Comparison of ENCODE assay signal across 17 cellular contexts in the genomic region with DNA sequence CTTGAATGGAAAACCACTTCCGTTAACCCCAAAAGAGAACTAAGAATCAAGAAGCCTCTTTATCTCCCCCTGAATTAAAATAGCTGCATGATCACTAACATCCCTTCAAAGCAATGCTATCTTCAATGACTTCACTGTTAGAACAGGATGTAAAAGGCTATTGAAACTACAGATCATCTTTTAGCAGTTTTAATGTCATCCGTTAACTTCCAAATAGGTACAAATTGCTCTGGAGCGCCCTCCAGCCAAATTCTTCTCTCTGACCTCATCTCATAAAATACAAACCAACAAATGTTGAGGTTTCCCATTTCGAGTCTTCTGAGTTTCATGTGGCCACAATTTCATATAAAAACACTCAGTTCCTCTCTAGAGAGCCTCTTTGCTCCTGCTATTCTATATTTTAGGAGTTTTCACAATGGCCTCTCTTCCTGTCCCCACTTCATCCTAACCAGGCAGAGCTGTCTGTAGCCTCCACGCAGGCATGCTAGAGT. TPM values are rescaled to one million over a fixed set of nuclear protein-coding genes. Genes with fewer than 3 reads are reported as not detected.
DNase-seq lines count a peak whose midpoint lies in the region; ATAC-seq and TF ChIP-seq lines count a peak whose summit lies in the region.
"Had no signal": no experiment of that assay in that cellular context is flagged by ENCODE, and none has a peak within 500 bp of the region (broad histone marks: within the 10 kb centered on the region; RNA-seq: fewer than 3 reads in every experiment).

No MANE protein-coding gene starts in this region.

- H3K9me2 ChIP-seq in PC-9 (ENCODE audit: insufficient read depth) = no peaks in the 10 kb centered on the region

- no peak overlapping the region for H3K4me3 Mint-ChIP-seq in brain

- peak overlapping the region in 3 of 5 experiments; percentile 14 to 70 (median 18) for H3K27ac Mint-ChIP-seq in brain

- peaks cover 12% of the 10 kb centered on the region for H3K36me3 Mint-ChIP-seq in brain

- DNase-seq in A172 (ENCODE audit: low spot score) (peak; percentile 15), upper lobe of right lung (no peak), PC-9 (no peak), left lung (no peak), NCI-H187 (lab: John Stamatoyannopoulos, UW) (no peak)
- DNase-seq: activated CD4-positive, alpha-beta T cell treated with anti-CD3 and anti-CD28 coated beads, Interleukin-2, amount 50 U/mL, for 1 hour; activated effector memory CD4-positive, alpha-beta T cell treated with anti-CD3 and anti-CD28 coated beads, Interleukin-2, amount 50 U/mL, for 16 hours; cerebellar nuclear complex; midbrain; NCI-H2107; stimulated activated CD8-positive, alpha-beta memory T cell treated with anti-CD3 and anti-CD28 coated beads, Interleukin-4, amount 100 ng/mL, for 48 hours; T-helper 1 cell had no signal

- CTCF ChIA-PET in PC-9 (lab: Charles Lee) = no interaction called here

- H2AFZ ChIP-seq in PC-9 = no peak overlapping the region

- ATAC-seq in GM18520 (IDR thresholded peaks at IDR 0.05; ENCODE audit: unreplicated experiment) (peak; percentile 7), HG03565 (IDR thresholded peaks at IDR 0.05; ENCODE audit: unreplicated experiment) (peak; percentile 29), upper lobe of right lung (no peak), left lung (no peak)
- ATAC-seq: esophagus mucosa had no signal

- peaks cover 58% of the 10 kb centered on the region for H3K4me1 Mint-ChIP-seq in brain

- no peaks in the 10 kb centered on the region for H3K4me1 ChIP-seq in upper lobe of right lung
- H3K4me1 ChIP-seq in PC-9 (replicated peaks; ENCODE audit: insufficient read depth) = peaks cover 22% of the 10 kb centered on the region
- no peaks in the 10 kb centered on the region for H3K4me1 ChIP-seq in left lung

- POLR2A ChIA-PET in PC-9 (lab: Charles Lee; ENCODE audit: unreplicated experiment) = no interaction called here

- H3K36me3 ChIP-seq in upper lobe of right lung (no peaks in the 10 kb centered on the region), PC-9 (ENCODE audit: low read depth) (no peaks in the 10 kb centered on the region), left lung (no peaks in the 10 kb centered on the region)

- no TSS peak for BruUV-seq in PC-9 (replicated peaks; lab: Mats Ljungman, UMichigan)

- no peak overlapping the region for H3K4me2 ChIP-seq in PC-9

- no peaks in the 10 kb centered on the region for H3K9me3 Mint-ChIP-seq in brain

- H3K79me2 ChIP-seq in PC-9 (ENCODE audit: low read depth) = no peaks in the 10 kb centered on the region

- H4K20me1 ChIP-seq in PC-9 (ENCODE audit: insufficient read depth) = no peaks in the 10 kb centered on the region

- H3K9me3 ChIP-seq in upper lobe of right lung = no peaks in the 10 kb centered on the region
- no peaks in the 10 kb centered on the region for H3K9me3 ChIP-seq in PC-9 (ENCODE audit: insufficient read depth, low read depth)
- no peaks in the 10 kb centered on the region for H3K9me3 ChIP-seq in left lung

- intact Hi-C loops in upper lobe of right lung (cut with DNase I) (no loop called here), PC-9 (cut with micrococcal nuclease; ENCODE audit: unreplicated experiment) (no loop called here), left lung (cut with DNase I) (no loop called here)

- H3K4me3 ChIP-seq in upper lobe of right lung (no peak overlapping the region), PC-9 (no peak overlapping the region), left lung (no peak overlapping the region)

- no peak overlapping the region for H3K27ac ChIP-seq in upper lobe of right lung
- no peak overlapping the region for H3K27ac ChIP-seq in PC-9
- no peak overlapping the region for H3K27ac ChIP-seq in left lung

- H3K27me3 Mint-ChIP-seq in brain = no peaks in the 10 kb centered on the region

- peaks cover 12% of the 10 kb centered on the region for H3F3A ChIP-seq in PC-9 (ENCODE audit: insufficient read depth, low read depth)

- TF ChIP-seq CTCF in brain (conservative IDR thresholded peaks at IDR 0.05) (no peak), upper lobe of right lung (IDR thresholded peaks at IDR 0.05) (no peak), PC-9 (conservative IDR thresholded peaks at IDR 0.05) (no peak), left lung (IDR thresholded peaks at IDR 0.05) (no peak)

- H3K27me3 ChIP-seq in upper lobe of right lung = no peaks in the 10 kb centered on the region
- H3K27me3 ChIP-seq in PC-9 (ENCODE audit: insufficient read depth, low read depth) = no peaks in the 10 kb centered on the region
- no peaks in the 10 kb centered on the region for H3K27me3 ChIP-seq in left lung

RNA-seq across cellular contexts. Expression of gene B4GALT6, which starts 38.0 kb away (rescaled TPM):
- 15.1 and 17.5 TPM in 2 replicates for total RNA-seq in A172 (2014; rRNA removed; shearing (Covaris generic))
- 3.4 TPM for polyA plus RNA-seq in brain (ENCODE audit: insufficient read depth, low read depth, low replicate concordance)
- total RNA-seq in upper lobe of right lung (3.5 TPM), PC-9 (2021) (3.0 and 5.3 TPM in 2 replicates), left lung (1 to 10 TPM; 4.6 to 5.7 TPM)
- total RNA-seq: LHCN-M2 had no signal

RNA-seq across cellular contexts. Expression of gene TTR, which starts 54.7 kb away (rescaled TPM):
- total RNA-seq in A172 (2014; rRNA removed; shearing (Covaris generic)) = not detected in 2 replicates
- 2.4 TPM for polyA plus RNA-seq in brain (ENCODE audit: insufficient read depth, low read depth, low replicate concordance)
- total RNA-seq in upper lobe of right lung (not detected), PC-9 (2021) (not detected in 2 replicates), left lung (not detected)
- total RNA-seq: LHCN-M2 had no signal

Comparison
In these comparisons a context has a peak if more than half of its experiments do, and no peak if none do; other contexts are left out.
1. ATAC-seq: peak in GM18520 (single experiment) and HG03565 (single experiment); none in upper lobe of right lung (single experiment) and left lung (single experiment).